ENCODE assay signal across 26 cellular contexts in genomic region chr2:238578256-238578655, GRCh38.
"Had no signal": no experiment of that assay in that cellular context is flagged by ENCODE, and none has a peak within 500 bp of the region (broad histone marks: within the 10 kb centered on the region; RNA-seq: fewer than 3 reads in every experiment).

No MANE protein-coding gene starts in this region.

- H3K4me1 ChIP-seq: adrenal gland, body of pancreas had no signal

- H3K4me3 ChIP-seq: adrenal gland, body of pancreas, coronary artery, esophagus squamous epithelium had no signal

- H3K36me3 ChIP-seq: adrenal gland, esophagus squamous epithelium had no signal

- ATAC-seq: activated CD4-positive, alpha-beta T cell treated with anti-CD3 and anti-CD28 coated beads for 36 hours; activated CD8-positive, alpha-beta memory T cell treated with anti-CD3 and anti-CD28 coated beads, Interleukin-2, amount 10 ng/mL, durations not matched to agents 7 days and 5 days; activated CD8-positive, alpha-beta T cell treated with anti-CD3 and anti-CD28 coated beads, Interleukin-2, amount 10 ng/mL, durations not matched to agents 7 days and 5 days; activated naive CD8-positive, alpha-beta T cell treated with anti-CD3 and anti-CD28 coated beads, Interleukin-2, amount 50 U/mL, for 24 hours; body of pancreas; effector memory CD8-positive, alpha-beta T cell had no signal

- H3K27ac ChIP-seq: adrenal gland, body of pancreas, coronary artery, esophagus squamous epithelium had no signal

- H3K9me3 ChIP-seq: adrenal gland had no signal

- DNase-seq: activated CD4-positive, alpha-beta memory T cell treated with anti-CD3 and anti-CD28 coated beads for 36 hours; activated CD4-positive, alpha-beta T cell treated with anti-CD3 and anti-CD28 coated beads for 36 hours; activated CD4-positive, alpha-beta T cell treated with anti-CD3 and anti-CD28 coated beads, Interleukin-2, amount 10 ng/mL, durations not matched to agents 24 days and 14 days; activated CD4-positive, CD25-positive, alpha-beta regulatory T cell; activated CD4-positive, CD25-positive, alpha-beta regulatory T cell treated with anti-CD3 and anti-CD28 coated beads, Interleukin-2, amount 50 U/mL, for 72 hours; activated CD8-positive, alpha-beta memory T cell treated with anti-CD3 and anti-CD28 coated beads, Interleukin-2, amount 10 ng/mL, durations not matched to agents 7 days and 5 days; activated CD8-positive, alpha-beta memory T cell treated with anti-CD3 and anti-CD28 coated beads, Interleukin-2, amount 50 U/mL, for 4 hours; activated CD8-positive, alpha-beta T cell treated with anti-CD3 and anti-CD28 coated beads, Interleukin-2, amount 10 ng/mL, durations not matched to agents 7 days and 5 days; activated effector memory CD4-positive, alpha-beta T cell treated with anti-CD3 and anti-CD28 coated beads, Interleukin-2, amount 50 U/mL, for 16 hours; activated naive CD4-positive, alpha-beta T cell treated with anti-CD3 and anti-CD28 coated beads for 36 hours; activated naive CD8-positive, alpha-beta T cell treated with anti-CD3 and anti-CD28 coated beads for 36 hours; activated naive CD8-positive, alpha-beta T cell treated with anti-CD3 and anti-CD28 coated beads, Interleukin-2, amount 50 U/mL, for 24 hours; activated T-cell treated with anti-CD3 and anti-CD28 coated beads, Interleukin-2, amount 50 U/mL, for 1 hour; activated T-cell treated with anti-CD3 and anti-CD28 coated beads, Interleukin-2, amount 50 U/mL, for 48 hours; amygdala; aorta; body of pancreas; dermis blood vessel endothelial cell; effector CD4-positive, alpha-beta T cell; effector memory CD8-positive, alpha-beta T cell; erythroblast; esophagus squamous epithelium; foreskin fibroblast; T-helper 2 cell had no signal

- H3K27me3 ChIP-seq: adrenal gland, body of pancreas, esophagus squamous epithelium had no signal
